In genomic region chr15:99970891-99971330, GRCh38 we compare ENCODE assay signal across 30 cellular contexts.
"Had no signal": no experiment of that assay in that cellular context is flagged by ENCODE, and none has a peak within 500 bp of the region (broad histone marks: within the 10 kb centered on the region; RNA-seq: fewer than 3 reads in every experiment).

No MANE protein-coding gene starts in this region.

- H3K9me3 ChIP-seq: breast epithelium, esophagus muscularis mucosa, heart right ventricle, left lung, lower lobe of right lung, thoracic aorta, uterus had no signal

- H3K9ac ChIP-seq: parathyroid adenoma had no signal

- ATAC-seq: activated CD8-positive, alpha-beta memory T cell treated with anti-CD3 and anti-CD28 coated beads, Interleukin-2, amount 10 ng/mL, durations not matched to agents 7 days and 5 days; activated CD8-positive, alpha-beta T cell treated with anti-CD3 and anti-CD28 coated beads for 36 hours; activated naive CD8-positive, alpha-beta T cell treated with anti-CD3 and anti-CD28 coated beads, Interleukin-2, amount 50 U/mL, for 24 hours; foreskin keratinocyte; heart right ventricle; left lung; stimulated activated naive CD8-positive, alpha-beta T cell treated with anti-CD3 and anti-CD28 coated beads, Interleukin-15, Interleukin-2, amounts not matched to agents 100 U/mL and 50 U/mL, for 24 hours had no signal

- H3K4me1 Mint-ChIP-seq: activated B cell treated with CpG ODN at 0.5 μM for 24 hours; activated CD8-positive, alpha-beta memory T cell treated with anti-CD3 and anti-CD28 coated beads, Interleukin-2, amount 10 ng/mL, durations not matched to agents 7 days and 5 days; activated naive CD4-positive, alpha-beta T cell treated with anti-CD3 and anti-CD28 coated beads, Interleukin-2, amount 50 U/mL, for 24 hours; activated naive CD8-positive, alpha-beta T cell treated with anti-CD3 and anti-CD28 coated beads, Interleukin-2, amount 50 U/mL, for 24 hours; central memory CD8-positive, alpha-beta T cell had no signal

- H3K4me3 ChIP-seq: breast epithelium, esophagus muscularis mucosa, heart right ventricle, left lung, lower lobe of right lung, thoracic aorta, uterus had no signal

- H3K27me3 Mint-ChIP-seq: activated CD8-positive, alpha-beta memory T cell treated with anti-CD3 and anti-CD28 coated beads, Interleukin-2, amount 10 ng/mL, durations not matched to agents 7 days and 5 days; activated CD8-positive, alpha-beta T cell treated with anti-CD3 and anti-CD28 coated beads for 36 hours; activated naive CD4-positive, alpha-beta T cell treated with anti-CD3 and anti-CD28 coated beads, Interleukin-2, amount 50 U/mL, for 24 hours; activated naive CD8-positive, alpha-beta T cell treated with anti-CD3 and anti-CD28 coated beads, Interleukin-2, amount 50 U/mL, for 24 hours; central memory CD8-positive, alpha-beta T cell had no signal

- H3K4me3 Mint-ChIP-seq: activated B cell treated with CpG ODN at 0.5 μM for 24 hours; activated CD8-positive, alpha-beta memory T cell treated with anti-CD3 and anti-CD28 coated beads, Interleukin-2, amount 10 ng/mL, durations not matched to agents 7 days and 5 days; activated CD8-positive, alpha-beta T cell treated with anti-CD3 and anti-CD28 coated beads for 36 hours; activated naive CD4-positive, alpha-beta T cell treated with anti-CD3 and anti-CD28 coated beads, Interleukin-2, amount 50 U/mL, for 24 hours; activated naive CD8-positive, alpha-beta T cell treated with anti-CD3 and anti-CD28 coated beads, Interleukin-2, amount 50 U/mL, for 24 hours; central memory CD8-positive, alpha-beta T cell; nephron; T-helper 2 cell treated with Interferon-gamma antibody and Interleukin-4, amounts not matched to agents 5 μg/mL and 100 μg/mL, for 36 hours had no signal

- H3K27ac Mint-ChIP-seq: activated B cell treated with CpG ODN at 0.5 μM for 24 hours; activated CD8-positive, alpha-beta memory T cell treated with anti-CD3 and anti-CD28 coated beads, Interleukin-2, amount 10 ng/mL, durations not matched to agents 7 days and 5 days; activated CD8-positive, alpha-beta T cell treated with anti-CD3 and anti-CD28 coated beads for 36 hours; activated naive CD4-positive, alpha-beta T cell treated with anti-CD3 and anti-CD28 coated beads, Interleukin-2, amount 50 U/mL, for 24 hours; activated naive CD8-positive, alpha-beta T cell treated with anti-CD3 and anti-CD28 coated beads, Interleukin-2, amount 50 U/mL, for 24 hours; activated T-helper 2 cell treated with anti-CD3 and anti-CD28 coated beads, Interferon-gamma antibody, Interleukin-2, Interleukin-4, amounts not matched to agents 10 μg/mL and 5 μg/mL and 100 μg/mL, durations not matched to agents 14 hours and 24 hours and 36 hours; nephron; T-helper 2 cell treated with Interferon-gamma antibody and Interleukin-4, amounts not matched to agents 5 μg/mL and 100 μg/mL, for 36 hours had no signal

- DNase-seq: activated B cell treated with CpG ODN at 0.5 μM for 24 hours; activated CD4-positive, alpha-beta T cell treated with anti-CD3 and anti-CD28 coated beads, Interleukin-2, amount 50 U/mL, for 1 hour; activated CD8-positive, alpha-beta memory T cell treated with anti-CD3 and anti-CD28 coated beads, Interleukin-2, amount 10 ng/mL, durations not matched to agents 7 days and 5 days; activated CD8-positive, alpha-beta T cell treated with anti-CD3 and anti-CD28 coated beads for 36 hours; activated naive CD8-positive, alpha-beta T cell treated with anti-CD3 and anti-CD28 coated beads, Interleukin-2, amount 50 U/mL, for 24 hours; activated T-cell treated with anti-CD3 and anti-CD28 coated beads, Interleukin-2, amount 50 U/mL, for 48 hours; amygdala; dermis blood vessel endothelial cell; effector CD4-positive, alpha-beta T cell; foreskin keratinocyte; heart right ventricle; left lung; lower lobe of right lung; mesenchymal stem cell; right cardiac atrium; stimulated activated CD4-positive, alpha-beta T cell treated with anti-CD3 and anti-CD28 coated beads, Interleukin-12 subunit alpha, Interleukin-12 subunit beta, amount 100 ng/mL, for 4 hours; stimulated activated CD4-positive, alpha-beta T cell treated with anti-CD3 and anti-CD28 coated beads, Interleukin-4, amount 100 ng/mL, for 1 hour; stimulated activated naive CD8-positive, alpha-beta T cell treated with anti-CD3 and anti-CD28 coated beads, Interleukin-15, Interleukin-2, amounts not matched to agents 100 U/mL and 50 U/mL, for 24 hours; T-helper 1 cell; trophoblast cell; uterus had no signal

- H3K9me3 Mint-ChIP-seq: activated B cell treated with CpG ODN at 0.5 μM for 24 hours; activated CD8-positive, alpha-beta T cell treated with anti-CD3 and anti-CD28 coated beads for 36 hours; activated naive CD4-positive, alpha-beta T cell treated with anti-CD3 and anti-CD28 coated beads, Interleukin-2, amount 50 U/mL, for 24 hours; activated naive CD8-positive, alpha-beta T cell treated with anti-CD3 and anti-CD28 coated beads, Interleukin-2, amount 50 U/mL, for 24 hours; activated T-helper 2 cell treated with anti-CD3 and anti-CD28 coated beads, Interferon-gamma antibody, Interleukin-2, Interleukin-4, amounts not matched to agents 10 μg/mL and 5 μg/mL and 100 μg/mL, durations not matched to agents 14 hours and 24 hours and 36 hours; central memory CD8-positive, alpha-beta T cell; nephron; T-helper 2 cell treated with Interferon-gamma antibody and Interleukin-4, amounts not matched to agents 5 μg/mL and 100 μg/mL, for 36 hours had no signal

- H3K79me2 ChIP-seq: parathyroid adenoma had no signal

- H3K36me3 ChIP-seq: breast epithelium, heart right ventricle, left lung, lower lobe of right lung, thoracic aorta, uterus had no signal

- H3K36me3 Mint-ChIP-seq: activated CD8-positive, alpha-beta memory T cell treated with anti-CD3 and anti-CD28 coated beads, Interleukin-2, amount 10 ng/mL, durations not matched to agents 7 days and 5 days; activated naive CD4-positive, alpha-beta T cell treated with anti-CD3 and anti-CD28 coated beads, Interleukin-2, amount 50 U/mL, for 24 hours had no signal

- H3K27ac ChIP-seq: breast epithelium, esophagus muscularis mucosa, foreskin keratinocyte, heart right ventricle, left lung, lower lobe of right lung, parathyroid adenoma, thoracic aorta, uterus had no signal

- H3K27me3 ChIP-seq: breast epithelium, esophagus muscularis mucosa, foreskin keratinocyte, heart right ventricle, left lung, uterus had no signal

- H2AFZ ChIP-seq: parathyroid adenoma had no signal

- H3K4me1 ChIP-seq: breast epithelium, esophagus muscularis mucosa, heart right ventricle, left lung, lower lobe of right lung, parathyroid adenoma, uterus had no signal
